In the genomic region with DNA sequence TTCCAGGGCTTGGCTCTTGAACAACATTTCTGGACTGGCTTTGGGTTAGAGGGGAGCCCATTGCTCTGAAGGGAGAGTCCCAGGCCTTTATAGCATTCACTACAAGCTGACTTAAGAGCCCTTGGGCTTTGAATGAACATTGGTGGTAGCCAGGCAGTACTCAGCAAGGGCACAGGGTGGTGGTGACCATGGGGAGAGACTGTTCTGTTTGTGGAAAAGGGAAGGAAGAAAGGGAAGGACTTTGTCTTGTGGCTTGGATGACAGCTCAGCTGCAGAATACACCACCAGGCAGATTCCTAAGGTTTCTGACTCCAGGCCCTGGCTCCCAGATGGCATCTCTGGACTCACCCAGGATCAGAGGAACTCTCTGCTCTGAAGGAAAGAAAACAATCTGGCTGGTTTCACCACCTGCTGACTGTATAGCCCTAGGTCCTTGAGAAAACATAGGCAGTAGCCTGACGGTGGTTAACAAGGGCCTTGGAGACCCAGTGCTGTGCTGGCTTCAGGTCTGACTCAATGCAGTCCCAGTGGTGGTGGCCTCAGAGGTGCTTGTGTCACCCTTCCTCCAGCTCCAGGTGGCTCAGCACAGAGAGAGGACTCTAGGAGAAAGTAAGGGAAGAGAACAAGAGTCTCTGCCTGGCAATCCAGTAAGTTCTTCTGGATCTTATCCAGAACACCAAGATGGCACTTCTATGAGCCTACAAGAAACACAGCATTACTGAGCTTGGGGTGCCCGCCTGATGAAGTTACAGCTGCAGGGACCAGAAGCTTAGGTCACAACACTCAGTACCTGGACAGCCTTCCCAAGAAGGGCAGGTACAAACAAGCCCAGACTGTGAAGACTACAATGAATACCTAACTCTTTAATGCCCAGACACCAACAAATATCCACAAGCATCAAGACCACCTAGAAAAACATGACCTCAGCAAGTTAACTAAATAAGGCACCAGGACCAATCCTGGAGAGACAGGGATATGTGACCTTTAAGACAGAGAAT, we compare ENCODE assay signal across 14 cellular contexts. TPM values are rescaled to one million over a fixed set of nuclear protein-coding genes. Genes with fewer than 3 reads are reported as not detected.
"Had no signal": no experiment of that assay in that cellular context is flagged by ENCODE, and none has a peak within 500 bp of the region (broad histone marks: within the 10 kb centered on the region; RNA-seq: fewer than 3 reads in every experiment).

No MANE protein-coding gene starts in this region.

- ATAC-seq: T-cell had no signal

- H3K4me3 ChIP-seq: hepatocyte, lung, thyroid gland, vagina had no signal

- DNase-seq: activated CD4-positive, alpha-beta T cell treated with anti-CD3 and anti-CD28 coated beads, Interleukin-2, amount 50 U/mL, for 1 hour; activated CD4-positive, CD25-positive, alpha-beta regulatory T cell; activated effector memory CD4-positive, alpha-beta T cell treated with Interleukin-2 at 50 U/mL for 16 hours; activated naive CD8-positive, alpha-beta T cell treated with anti-CD3 and anti-CD28 coated beads for 36 hours; activated T-cell treated with anti-CD3 and anti-CD28 coated beads, Interleukin-2, amount 50 U/mL, for 1 hour; anterior cingulate cortex; T-cell; thyroid gland had no signal

- H3K9me3 ChIP-seq: thyroid gland, vagina had no signal

- H3K4me1 ChIP-seq: thyroid gland, vagina had no signal

- H3K36me3 ChIP-seq: thyroid gland, vagina had no signal

RNA-seq across cellular contexts. Expression of a gene that starts 16.4 kb away (rescaled TPM):
- total RNA-seq: activated naive CD8-positive, alpha-beta T cell treated with anti-CD3 and anti-CD28 coated beads for 36 hours; fibroblast of lung; kidney epithelial cell; skeletal muscle tissue; vagina had no signal

RNA-seq across cellular contexts. Expression of a gene that starts 21.8 kb away (rescaled TPM):
- total RNA-seq: activated naive CD8-positive, alpha-beta T cell treated with anti-CD3 and anti-CD28 coated beads for 36 hours; fibroblast of lung; kidney epithelial cell; T-cell; vagina had no signal
